9 cellular contexts compared by ENCODE assay signal in the genomic region with DNA sequence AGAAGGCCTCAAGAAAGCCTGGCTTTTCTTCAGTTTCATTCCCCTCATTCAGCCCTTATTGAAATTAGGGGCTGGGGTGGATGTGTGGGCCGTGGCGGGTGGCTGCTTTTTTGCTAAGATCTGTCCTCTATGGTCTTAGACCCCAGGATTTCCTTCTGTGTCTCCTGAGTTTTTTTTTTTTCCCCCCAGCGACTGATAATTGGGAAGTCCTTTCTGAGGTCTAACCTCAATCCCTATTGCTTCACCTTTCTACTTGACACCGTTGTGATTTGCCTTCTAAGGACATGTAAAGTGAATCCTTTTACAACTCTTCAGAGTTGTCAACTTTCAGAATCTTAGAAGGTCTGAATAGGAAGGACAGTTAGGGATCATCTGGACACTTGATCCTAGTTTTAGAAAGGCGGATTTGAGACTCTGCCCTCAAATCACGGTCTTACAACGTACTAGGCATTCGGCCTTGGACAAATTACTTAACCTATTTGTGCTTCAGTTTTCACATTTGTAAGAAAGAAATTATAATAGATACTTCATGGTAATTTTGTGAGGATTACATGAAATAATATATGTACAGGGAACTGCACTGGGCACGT. TPM values are rescaled to one million over a fixed set of nuclear protein-coding genes. Genes with fewer than 3 reads are reported as not detected.
DNase-seq lines count a peak whose midpoint lies in the region; ATAC-seq and TF ChIP-seq lines count a peak whose summit lies in the region.
"Had no signal": no experiment of that assay in that cellular context is flagged by ENCODE, and none has a peak within 500 bp of the region (broad histone marks: within the 10 kb centered on the region; RNA-seq: fewer than 3 reads in every experiment).

No MANE protein-coding gene starts in this region.

- no peaks in the 10 kb centered on the region for H3F3A ChIP-seq in OCI-LY1 (ENCODE audit: insufficient read depth, low read length)

- H3K79me2 ChIP-seq in OCI-LY1 (ENCODE audit: insufficient read depth, low read length) (no peaks in the 10 kb centered on the region), fibroblast of lung (ENCODE audit: control insufficient read depth, insufficient read depth, low read length) (no peaks in the 10 kb centered on the region)

- H3K4me3 ChIP-seq in OCI-LY1 (ENCODE audit: low read depth, low read length, poor library complexity, severe bottlenecking) (peak overlapping the region; percentile 71), fibroblast of lung (replicated peaks in 1 of 4; ENCODE audit: control extremely low read depth in 1 of 4, insufficient read depth in 1 of 4, low read depth in 3 of 4, low read length in 4 of 4) (peak overlapping the region in 3 of 4 experiments; percentile 27 to 56 (median 54)), psoas muscle (peak overlapping the region; percentile 65)

- BruUV-seq in Calu3 (replicated peaks; lab: Mats Ljungman, UMichigan) = TSS peak; percentile 77

- H2AFZ ChIP-seq in OCI-LY1 (ENCODE audit: low read length) (no peak overlapping the region; the same call in 1 of the 2 replicates), fibroblast of lung (ENCODE audit: low read length) (peak overlapping the region; percentile 73)

- H3K27me3 Mint-ChIP-seq in Calu3 (ENCODE audit: unreplicated experiment) = peaks cover 24% of the 10 kb centered on the region
- H3K27me3 Mint-ChIP-seq in activated CD4-positive, alpha-beta T cell treated with anti-CD3 and anti-CD28 coated beads, Interleukin-2, amount 10 ng/mL, durations not matched to agents 7 days and 5 days = no peaks in the 10 kb centered on the region
- H3K27me3 Mint-ChIP-seq: dendritic cell treated with granulocyte-macrophage colony-stimulating factor and Interleukin-4, amounts not matched to agents 40 ng/mL and 50 ng/mL, for 4 days had no signal

- peak overlapping the region; percentile 77 for H3K27ac ChIP-seq in OCI-LY1 (ENCODE audit: low read depth, low read length, poor library complexity, severe bottlenecking)
- peak overlapping the region; percentile 91 for H3K27ac ChIP-seq in fibroblast of lung (ENCODE audit: insufficient read depth, low read length)
- H3K27ac ChIP-seq in psoas muscle = peak overlapping the region; percentile 89

- H3K4me2 ChIP-seq in OCI-LY1 (ENCODE audit: low read length) (peak overlapping the region; percentile 96), fibroblast of lung (ENCODE audit: extremely low read depth, insufficient read depth, low read length) (peak overlapping the region; percentile 99)

- H3K9me3 Mint-ChIP-seq in Calu3 (ENCODE audit: low read depth, unreplicated experiment) = no peaks in the 10 kb centered on the region
- H3K9me3 Mint-ChIP-seq in activated CD4-positive, alpha-beta T cell treated with anti-CD3 and anti-CD28 coated beads, Interleukin-2, amount 10 ng/mL, durations not matched to agents 7 days and 5 days = no peaks in the 10 kb centered on the region
- H3K9me3 Mint-ChIP-seq: dendritic cell treated with granulocyte-macrophage colony-stimulating factor and Interleukin-4, amounts not matched to agents 40 ng/mL and 50 ng/mL, for 4 days had no signal

- 39 to 63% (median 55%) methylated on average over 9 of the region's 9 CpGs for WGBS in psoas muscle, 3 donors

- H3K9me3 ChIP-seq in OCI-LY1 (ENCODE audit: low read length) = no peaks in the 10 kb centered on the region
- H3K9me3 ChIP-seq in fibroblast of lung (ENCODE audit: control insufficient read depth, insufficient read depth, low read depth, low read length) = no peaks in the 10 kb centered on the region
- no peaks in the 10 kb centered on the region for H3K9me3 ChIP-seq in psoas muscle

- peaks cover 30% of the 10 kb centered on the region for H3K4me1 ChIP-seq in OCI-LY1 (ENCODE audit: insufficient read depth, low read length, severe bottlenecking)
- peaks cover 15% of the 10 kb centered on the region for H3K4me1 ChIP-seq in fibroblast of lung (ENCODE audit: control insufficient read depth, extremely low read depth, insufficient read depth, low read length)
- H3K4me1 ChIP-seq in psoas muscle = peaks cover 14% of the 10 kb centered on the region

- no peak overlapping the region for H3K27ac Mint-ChIP-seq in Calu3 (ENCODE audit: unreplicated experiment)
- no peak overlapping the region for H3K27ac Mint-ChIP-seq in activated CD4-positive, alpha-beta T cell treated with anti-CD3 and anti-CD28 coated beads, Interleukin-2, amount 10 ng/mL, durations not matched to agents 7 days and 5 days

- no peaks in the 10 kb centered on the region for H3K36me3 Mint-ChIP-seq in Calu3 (ENCODE audit: insufficient read depth, unreplicated experiment)
- H3K36me3 Mint-ChIP-seq in activated CD4-positive, alpha-beta T cell treated with anti-CD3 and anti-CD28 coated beads, Interleukin-2, amount 10 ng/mL, durations not matched to agents 7 days and 5 days (ENCODE audit: low read depth) = no peaks in the 10 kb centered on the region

- intact Hi-C loops in Calu3 (cut with micrococcal nuclease; ENCODE audit: unreplicated experiment) (loop anchor here (2.0 to 10.0 kb wide), 3 partner anchors 35 to 139 kb away; a partner anchor contains a TSS), psoas muscle (cut with DNase I) (loop anchor here (2.0 to 5.0 kb wide), 4 partner anchors 68 to 373 kb away; a partner anchor contains a TSS)

- H3K4me1 Mint-ChIP-seq in Calu3 (ENCODE audit: low read depth, unreplicated experiment) = peaks cover 8% of the 10 kb centered on the region
- H3K4me1 Mint-ChIP-seq in activated CD4-positive, alpha-beta T cell treated with anti-CD3 and anti-CD28 coated beads, Interleukin-2, amount 10 ng/mL, durations not matched to agents 7 days and 5 days = peaks cover 37% of the 10 kb centered on the region

- no peak overlapping the region for H3K4me3 Mint-ChIP-seq in Calu3 (ENCODE audit: low read depth, unreplicated experiment)
- H3K4me3 Mint-ChIP-seq in activated CD4-positive, alpha-beta T cell treated with anti-CD3 and anti-CD28 coated beads, Interleukin-2, amount 10 ng/mL, durations not matched to agents 7 days and 5 days = no peak overlapping the region
- H3K4me3 Mint-ChIP-seq: dendritic cell treated with granulocyte-macrophage colony-stimulating factor and Interleukin-4, amounts not matched to agents 40 ng/mL and 50 ng/mL, for 4 days had no signal

- TF ChIP-seq CTCF in Calu3 (IDR thresholded peaks at IDR 0.05; ENCODE audit: unreplicated experiment) (no peak), OCI-LY1 (IDR thresholded peaks at IDR 0.05; ENCODE audit: low read length) (no peak), fibroblast of lung (conservative IDR thresholded peaks at IDR 0.05 in 1 of 2, IDR thresholded peaks at IDR 0.05 in 1 of 2; ENCODE audit: low read depth in 1 of 2, low read length in 2 of 2) (no peak), psoas muscle (IDR thresholded peaks at IDR 0.05) (no peak)

- no peak for ATAC-seq in psoas muscle
- ATAC-seq in GM21786 (IDR thresholded peaks at IDR 0.05; ENCODE audit: unreplicated experiment) = no peak

- CTCF ChIA-PET in Calu3 (lab: Charles Lee) = interaction anchor here (0.6 to 3.5 kb wide), 13 partner anchors 9 to 364 kb away, joined by 3 to 13 read pairs (median 8); a partner anchor contains a TSS
- CTCF ChIA-PET in activated CD4-positive, alpha-beta T cell treated with anti-CD3 and anti-CD28 coated beads, Interleukin-2, amount 10 ng/mL, durations not matched to agents 7 days and 5 days (lab: Charles Lee) = interaction anchor here (0.7 to 3.3 kb wide), 13 partner anchors 9 to 159 kb away, joined by 3 to 14 read pairs (median 4); a partner anchor contains a TSS

- H3K9ac ChIP-seq in OCI-LY1 (ENCODE audit: low read length) (peak overlapping the region; percentile 60), fibroblast of lung (ENCODE audit: insufficient read depth, low read length) (peak overlapping the region; percentile 56)

- H3K27me3 ChIP-seq in OCI-LY1 (ENCODE audit: insufficient read depth, low read length) = no peaks in the 10 kb centered on the region
- H3K27me3 ChIP-seq in fibroblast of lung (ENCODE audit: control insufficient read depth, insufficient read depth, low read length) = no peaks in the 10 kb centered on the region
- no peaks in the 10 kb centered on the region for H3K27me3 ChIP-seq in psoas muscle (ENCODE audit: insufficient read depth in 3 of 3, low read length in 2 of 3)

- H3K9me2 ChIP-seq in OCI-LY1 (ENCODE audit: low read depth, low read length) = no peaks in the 10 kb centered on the region

- no peaks in the 10 kb centered on the region for H4K20me1 ChIP-seq in OCI-LY1 (ENCODE audit: insufficient read depth, low read length)
- H4K20me1 ChIP-seq in fibroblast of lung (ENCODE audit: control insufficient read depth, extremely low read depth, insufficient read depth, low read length) = no peaks in the 10 kb centered on the region

- POLR2A ChIA-PET in activated CD4-positive, alpha-beta T cell treated with anti-CD3 and anti-CD28 coated beads, Interleukin-2, amount 10 ng/mL, durations not matched to agents 7 days and 5 days (lab: Charles Lee) = interaction anchor here (0.7 to 1.7 kb wide), 2 partner anchors 23 to 67 kb away, joined by 3 to 4 read pairs; no protein-coding TSS in a partner anchor

- DNase-seq in Calu3 (no peak), fibroblast of lung (ENCODE audit: low read depth in 2 of 2) (no peak), psoas muscle (no peak), cerebellar nuclear complex (lab: John Stamatoyannopoulos, UW) (no peak), retina (no peak)
- no peak for DNase-seq in activated CD4-positive, alpha-beta T cell treated with anti-CD3 and anti-CD28 coated beads, Interleukin-2, amount 10 ng/mL, durations not matched to agents 7 days and 5 days

- no peaks in the 10 kb centered on the region for H3K36me3 ChIP-seq in OCI-LY1 (ENCODE audit: insufficient read depth, low read length)
- H3K36me3 ChIP-seq in fibroblast of lung (ENCODE audit: control insufficient read depth, insufficient read depth, low read length) = no peaks in the 10 kb centered on the region
- H3K36me3 ChIP-seq in psoas muscle (ENCODE audit: insufficient read depth in 1 of 2, low read depth in 1 of 2) = no peaks in the 10 kb centered on the region

RNA-seq across cellular contexts. Expression of a gene that starts 4.4 kb away (rescaled TPM):
- total RNA-seq in Calu3 (2022) (not detected in 2 replicates), fibroblast of lung (not detected in 2 replicates), psoas muscle (under 1 TPM in 1 of 4 donors, not detected in 3; 0.40 TPM)
- polyA plus RNA-seq in fibroblast of lung (0.03 TPM in 1 of 2 replicates, not detected in the other), psoas muscle (under 1 TPM in 1 of 3 donors, not detected in 2; 0.16 TPM)
- polyA plus RNA-seq in fibroblast of lung (2012) = not detected in 2 replicates
- polyA minus RNA-seq in fibroblast of lung (ENCODE audit: low replicate concordance) = not detected in 2 replicates
- under 1 TPM; 0.15 to 0.33 TPM for total RNA-seq in activated CD4-positive, alpha-beta T cell treated with anti-CD3 and anti-CD28 coated beads, Interleukin-2, amount 10 ng/mL, durations not matched to agents 7 days and 5 days

RNA-seq across cellular contexts. Expression of a gene that starts 24.7 kb away (rescaled TPM):
- total RNA-seq in Calu3 (2022) = 9.1 and 9.5 TPM in 2 replicates
- 2.3 and 3.3 TPM in 2 replicates for total RNA-seq in fibroblast of lung
- 0.64 and 0.69 TPM in 2 replicates for polyA plus RNA-seq in fibroblast of lung
- polyA plus RNA-seq in fibroblast of lung (2012) = 4.3 and 6.1 TPM in 2 replicates
- polyA minus RNA-seq in fibroblast of lung (ENCODE audit: low replicate concordance) = 12.6 and 14.3 TPM in 2 replicates
- total RNA-seq in psoas muscle = 10 to 100 TPM; 25.5 to 85.8 (median 68.9) TPM
- polyA plus RNA-seq in psoas muscle = 10 to 100 TPM in 2 of 3 donors, 1 to 10 TPM in 1; 4.9 to 28.0 (median 24.5) TPM
- total RNA-seq in activated CD4-positive, alpha-beta T cell treated with anti-CD3 and anti-CD28 coated beads, Interleukin-2, amount 10 ng/mL, durations not matched to agents 7 days and 5 days = 1 to 10 TPM in 1 of 2 experiments, under 1 TPM in 1; 0.48 to 1.3 TPM

RNA-seq across cellular contexts. Expression of a gene that starts 34.9 kb away (rescaled TPM):
- total RNA-seq in Calu3 (2022) = 173 and 190 TPM in 2 replicates
- total RNA-seq in fibroblast of lung = 80.9 and 97.9 TPM in 2 replicates
- polyA plus RNA-seq in fibroblast of lung = 305 and 324 TPM in 2 replicates
- 292 and 325 TPM in 2 replicates for polyA plus RNA-seq in fibroblast of lung (2012)
- 79.6 and 97.1 TPM in 2 replicates for polyA minus RNA-seq in fibroblast of lung (ENCODE audit: low replicate concordance)
- 100 to 1,000 TPM in 1 of 4 donors, 10 to 100 TPM in 3; 84.4 to 102 (median 93.0) TPM for total RNA-seq in psoas muscle
- 100 to 1,000 TPM in 1 of 3 donors, 10 to 100 TPM in 2; 77.8 to 131 (median 86.6) TPM for polyA plus RNA-seq in psoas muscle
- 100 to 1,000 TPM; 113 to 124 TPM for total RNA-seq in activated CD4-positive, alpha-beta T cell treated with anti-CD3 and anti-CD28 coated beads, Interleukin-2, amount 10 ng/mL, durations not matched to agents 7 days and 5 days

RNA-seq across cellular contexts. Expression of a gene that starts 59.0 kb away (rescaled TPM):
- total RNA-seq in Calu3 (2022) = 0.80 and 1.8 TPM in 2 replicates
- total RNA-seq in fibroblast of lung = under 0.01 and 0.17 TPM in 2 replicates
- polyA plus RNA-seq in fibroblast of lung = 0.07 and 0.34 TPM in 2 replicates
- polyA plus RNA-seq in fibroblast of lung (2012) = 0.42 TPM in 1 of 2 replicates, not detected in the other
- not detected in 2 replicates for polyA minus RNA-seq in fibroblast of lung (ENCODE audit: low replicate concordance)
- total RNA-seq in psoas muscle = 1 to 10 TPM in 1 of 4 donors, under 1 TPM in 3; 0.30 to 1.6 (median 0.50) TPM
- polyA plus RNA-seq in psoas muscle = under 1 TPM; 0.10 to 0.26 (median 0.18) TPM
- total RNA-seq in activated CD4-positive, alpha-beta T cell treated with anti-CD3 and anti-CD28 coated beads, Interleukin-2, amount 10 ng/mL, durations not matched to agents 7 days and 5 days = not detected

RNA-seq across cellular contexts. Expression of a gene that starts 59.2 kb away (rescaled TPM):
- total RNA-seq in Calu3 (2022) (8.0 and 9.5 TPM in 2 replicates), fibroblast of lung (133 and 232 TPM in 2 replicates), psoas muscle (10 to 100 TPM; 24.0 to 80.3 (median 41.9) TPM)
- polyA plus RNA-seq in fibroblast of lung (162 and 199 TPM in 2 replicates), psoas muscle (100 to 1,000 TPM in 1 of 3 donors, 10 to 100 TPM in 2; 13.7 to 244 (median 39.7) TPM)
- 222 and 301 TPM in 2 replicates for polyA plus RNA-seq in fibroblast of lung (2012)
- 571 and 815 TPM in 2 replicates for polyA minus RNA-seq in fibroblast of lung (ENCODE audit: low replicate concordance)
- total RNA-seq in activated CD4-positive, alpha-beta T cell treated with anti-CD3 and anti-CD28 coated beads, Interleukin-2, amount 10 ng/mL, durations not matched to agents 7 days and 5 days = 10 to 100 TPM; 83.5 to 88.7 TPM
